Comparison of ENCODE assay signal across 8 cellular contexts in the genomic region with DNA sequence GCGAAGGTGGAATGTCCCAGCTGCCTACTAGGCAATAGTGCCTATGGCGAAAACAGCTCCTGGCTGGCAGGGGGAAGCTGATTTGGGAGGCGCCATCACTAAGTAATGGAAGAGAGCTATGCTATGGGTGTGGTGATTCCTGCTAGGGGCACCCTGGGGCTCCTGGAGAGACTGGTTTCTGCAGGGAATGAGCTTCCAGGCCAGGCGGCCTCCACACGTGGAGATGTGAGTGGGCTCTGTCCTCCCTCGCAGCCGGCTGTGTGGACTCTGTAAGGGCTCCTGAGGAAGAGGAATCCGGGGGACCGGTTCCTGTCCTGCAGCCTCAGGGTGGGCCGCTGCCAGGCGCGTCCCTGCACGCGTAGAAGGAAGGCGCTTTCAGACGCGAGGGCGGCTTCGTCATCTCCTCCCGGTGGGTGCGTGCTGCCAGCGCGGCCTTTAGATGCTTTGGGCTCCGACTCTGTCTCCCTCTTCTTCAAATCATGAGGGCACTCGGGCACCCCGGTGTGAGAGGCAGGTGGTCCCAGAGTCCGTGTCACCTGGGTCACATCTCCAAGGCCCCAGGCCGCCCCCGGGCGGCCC. TPM values are rescaled to one million over a fixed set of nuclear protein-coding genes. Genes with fewer than 3 reads are reported as not detected.
DNase-seq lines count a peak whose midpoint lies in the region; ATAC-seq and TF ChIP-seq lines count a peak whose summit lies in the region.

No MANE protein-coding gene starts in this region.

- WGBS in iPS DF 6.9 (ENCODE audit: insufficient coverage, insufficient read length) = no CpG with 5 or more reads among the region's 30 CpGs
- WGBS in spleen, 5 donors = 18 to 39% (median 23%) methylated on average over 17 to 30 of the region's 30 CpGs

- H3K4me3 ChIP-seq in CD8-positive, alpha-beta T cell (ENCODE audit: low read depth, low read length) = peak overlapping the region; percentile 50
- H3K4me3 ChIP-seq in HUES48 (ENCODE audit: low read depth, low read length) (peak overlapping the region; percentile 77), iPS DF 6.9 (ENCODE audit: low read length) (peak overlapping the region; percentile 60; the same call in 1 of the 2 replicates), spleen (peak overlapping the region; percentile 40 to 75 (median 54))

- ATAC-seq in CD8-positive, alpha-beta T cell = peak; percentile 32
- ATAC-seq in HG02884 (IDR thresholded peaks at IDR 0.05; ENCODE audit: unreplicated experiment) = no peak

- no peaks in the 10 kb centered on the region for H3K9me3 ChIP-seq in CD8-positive, alpha-beta T cell (ENCODE audit: low read length)
- H3K9me3 ChIP-seq in HUES48 (ENCODE audit: control insufficient read depth, insufficient read depth, low read length) (no peaks in the 10 kb centered on the region), iPS DF 6.9 (ENCODE audit: control insufficient read depth, insufficient read depth, low read length) (no peaks in the 10 kb centered on the region), spleen (no peaks in the 10 kb centered on the region)

- no peaks in the 10 kb centered on the region for H3K36me3 Mint-ChIP-seq in CD8-positive, alpha-beta T cell

- no peaks in the 10 kb centered on the region for H3K4me1 ChIP-seq in CD8-positive, alpha-beta T cell (ENCODE audit: insufficient read depth, low read length)
- peaks cover 8% of the 10 kb centered on the region; the same call in 1 of the 2 replicates for H3K4me1 ChIP-seq in HUES48 (ENCODE audit: control insufficient read depth, insufficient read depth, low read length)
- no peaks in the 10 kb centered on the region for H3K4me1 ChIP-seq in iPS DF 6.9 (ENCODE audit: control insufficient read depth, insufficient read depth, low read length)
- peaks cover 6 to 24% (median 14%) of the 10 kb centered on the region in 6 donors for H3K4me1 ChIP-seq in spleen

- CTCF ChIA-PET in CD8-positive, alpha-beta T cell (lab: Charles Lee) = interaction anchor here (0.8 to 5.5 kb wide), 16 partner anchors 12 to 311 kb away, joined by 3 to 102 read pairs (median 6); no protein-coding TSS in a partner anchor

- POLR2A ChIA-PET in CD8-positive, alpha-beta T cell (lab: Charles Lee) = no interaction called here

- H3K9ac ChIP-seq in HUES48 (ENCODE audit: low read depth, low read length) = no peak overlapping the region

- intact Hi-C loops in CD8-positive, alpha-beta T cell (cut with DNase I, micrococcal nuclease) = loop anchor here (2.0 to 5.0 kb wide), 3 partner anchors 43 to 383 kb away; no protein-coding TSS in a partner anchor
- intact Hi-C loops in spleen (cut with DNase I; ENCODE audit: low total_unique reads) = loop anchor here (5.0 kb wide), 2 partner anchors 101 to 306 kb away; no protein-coding TSS in a partner anchor

- H3K27me3 ChIP-seq in CD8-positive, alpha-beta T cell (ENCODE audit: insufficient read depth, low read length) = peaks cover 3% of the 10 kb centered on the region
- H3K27me3 ChIP-seq in HUES48 (ENCODE audit: control insufficient read depth, insufficient read depth, low read length) (peaks cover 16% of the 10 kb centered on the region), iPS DF 6.9 (ENCODE audit: control insufficient read depth, insufficient read depth, low read length) (peaks cover 6% of the 10 kb centered on the region; the same call in 1 of the 2 replicates), spleen (replicated peaks in 1 of 7) (peaks cover 0 to 16% (median 8%) of the 10 kb centered on the region in 7 donors)

- H3K36me3 ChIP-seq in CD8-positive, alpha-beta T cell (ENCODE audit: insufficient read depth, low read length) = no peaks in the 10 kb centered on the region
- H3K36me3 ChIP-seq in HUES48 (ENCODE audit: control insufficient read depth, insufficient read depth, low read length) (no peaks in the 10 kb centered on the region; the same call in 1 of the 2 replicates), iPS DF 6.9 (ENCODE audit: control insufficient read depth, insufficient read depth, low read length) (no peaks in the 10 kb centered on the region), spleen (peaks cover 0 to 8% (median 0%) of the 10 kb centered on the region in 6 donors)

- no peak overlapping the region for H3K27ac Mint-ChIP-seq in CD8-positive, alpha-beta T cell

- peaks cover 16% of the 10 kb centered on the region for H3K27me3 Mint-ChIP-seq in CD8-positive, alpha-beta T cell (ENCODE audit: low read depth)

- TF ChIP-seq CTCF in CD8-positive, alpha-beta T cell (IDR thresholded peaks at IDR 0.05) = no peak
- no peak for TF ChIP-seq CTCF in spleen (IDR thresholded peaks at IDR 0.05 in 8 of 11, conservative IDR thresholded peaks at IDR 0.05 in 3 of 11)

- no peak overlapping the region for H3K27ac ChIP-seq in CD8-positive, alpha-beta T cell (ENCODE audit: low read depth, low read length)
- H3K27ac ChIP-seq in HUES48 (ENCODE audit: low read depth, low read length) = no peak overlapping the region
- H3K27ac ChIP-seq in iPS DF 6.9 (ENCODE audit: low read length) = no peak overlapping the region
- H3K27ac ChIP-seq in spleen = no peak overlapping the region

- H3K4me3 Mint-ChIP-seq in CD8-positive, alpha-beta T cell = peak overlapping the region; percentile 69

- DNase-seq in CD8-positive, alpha-beta T cell = peak in 2 of 7 experiments; percentile 14 to 53
- peak; percentile 43 for DNase-seq in activated naive CD4-positive, alpha-beta T cell treated with anti-CD3 and anti-CD28 coated beads, Interleukin-2, amount 50 U/mL, for 16 hours
- DNase-seq in iPS DF 6.9 (ENCODE audit: low read depth, low spot score) (no peak), spleen (no peak), DMS79 (lab: John Stamatoyannopoulos, UW) (no peak), islet precursor cell (no peak)

- TF ChIP-seq POLR2A in spleen (IDR thresholded peaks at IDR 0.05) = no peak

- peaks cover 4% of the 10 kb centered on the region for H3K4me1 Mint-ChIP-seq in CD8-positive, alpha-beta T cell (ENCODE audit: low read depth)

- no peaks in the 10 kb centered on the region for H3K9me3 Mint-ChIP-seq in CD8-positive, alpha-beta T cell

RNA-seq across cellular contexts. Expression of a gene that starts 55.5 kb away (rescaled TPM):
- not detected for total RNA-seq in CD8-positive, alpha-beta T cell
- total RNA-seq in spleen = not detected
- polyA plus RNA-seq in spleen = not detected

RNA-seq across cellular contexts. Expression of a gene that starts 56.9 kb away (rescaled TPM):
- 1 to 10 TPM; 1.0 to 1.1 TPM for total RNA-seq in CD8-positive, alpha-beta T cell
- 10 to 100 TPM; 16.6 to 60.7 (median 44.4) TPM for total RNA-seq in spleen
- polyA plus RNA-seq in spleen = 10 to 100 TPM; 11.1 to 27.7 (median 16.4) TPM

Comparison
In these comparisons a context has a peak if more than half of its experiments do, and no peak if none do; other contexts are left out.
1. RNA of a gene that starts 56.9 kb away (total RNA-seq): 16.6 to 60.7 TPM in spleen; 1.0 to 1.1 TPM in CD8-positive, alpha-beta T cell; every median in the first group is over 4 times any median in the second.
2. Peak in every context shown above with its lines, with median percentiles within 50 percentile points of each other: H3K4me3 ChIP-seq.